Comparison of ENCODE assay signal across 8 cellular contexts in the genomic region with DNA sequence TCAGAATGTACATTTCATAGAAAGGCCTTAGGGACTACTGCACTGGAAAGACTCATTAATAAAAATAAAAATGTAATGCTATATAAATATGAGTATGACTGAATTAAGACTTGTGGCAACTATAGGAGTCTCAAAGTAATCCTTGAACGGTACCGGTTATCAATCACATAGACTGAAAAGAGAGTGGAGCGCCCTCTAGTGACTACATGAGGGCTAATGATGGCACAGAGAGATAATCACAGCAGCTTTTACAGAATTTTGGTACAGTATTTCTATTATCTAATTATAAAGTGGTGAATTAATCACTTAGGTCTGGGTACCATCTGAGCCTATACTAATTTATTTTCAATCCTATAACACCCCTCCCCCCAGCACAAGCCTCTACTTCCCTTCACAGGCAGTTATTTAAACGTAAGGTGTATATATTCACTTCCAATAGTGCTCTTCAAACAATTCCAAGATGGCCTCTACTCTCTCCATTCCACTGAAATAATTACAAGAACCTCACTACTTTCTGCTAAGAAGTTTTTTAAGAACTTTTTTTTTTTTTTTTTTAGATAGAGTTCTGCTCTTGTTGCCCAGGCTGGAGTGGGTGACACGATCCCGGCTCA. TPM values are rescaled to one million over a fixed set of nuclear protein-coding genes. Genes with fewer than 3 reads are reported as not detected.
DNase-seq lines count a peak whose midpoint lies in the region; ATAC-seq, FAIRE-seq and TF ChIP-seq lines count a peak whose summit lies in the region.

No MANE protein-coding gene starts in this region.

- in situ Hi-C loops in GM12878 (cut with MboI), result no loop called here

- SMC1A ChIA-PET in GM12878 (lab: Charles Lee; ENCODE audit: uncharacterized antibody, unreplicated experiment), result interaction anchor here (1.0 to 4.8 kb wide), 6 partner anchors 12 to 108 kb away, joined by 3 to 22 read pairs (median 4); no protein-coding TSS in a partner anchor

- TF ChIP-seq RAD21 in GM12878 (IDR thresholded peaks at IDR 0.05; ENCODE audit: insufficient read depth, low read depth, low read length), result peak; percentile 51

- TF ChIP-seq EP300 in GM12878 (IDR thresholded peaks at IDR 0.05; ENCODE audit: borderline replicate concordance in 1 of 2, control insufficient read depth in 1 of 2, low read depth in 2 of 2, low read length in 2 of 2), result no peak

- POLR2A ChIA-PET in GM12878 (lab: Charles Lee), result interaction anchor here (0.5 kb wide), 1 partner anchor 64 kb away, joined by 9 read pairs; no protein-coding TSS in a partner anchor

- peaks cover 23 to 43% of the 10 kb centered on the region in 2 donors for H3K4me1 Mint-ChIP-seq in immature natural killer cell

- H3K27me3 ChIP-seq in Karpas-422 (ENCODE audit: low read length) (no peaks in the 10 kb centered on the region), SU-DHL-6 (ENCODE audit: low read length) (no peaks in the 10 kb centered on the region), GM12878 (replicated peaks in 1 of 2; ENCODE audit: control insufficient read depth in 2 of 2, insufficient read depth in 2 of 2, low read length in 1 of 2) (no peaks in the 10 kb centered on the region)

- H3K9me3 ChIP-seq in Karpas-422 (ENCODE audit: low read length) (no peaks in the 10 kb centered on the region), SU-DHL-6 (ENCODE audit: insufficient read depth, low read length) (no peaks in the 10 kb centered on the region), GM12878 (replicated peaks; ENCODE audit: control insufficient read depth, insufficient read depth, low read length) (no peaks in the 10 kb centered on the region)

- no peak for TF ChIP-seq POLR2A in GM12878 (IDR thresholded peaks at IDR 0.05; ENCODE audit: low read depth, low read length)

- H4K20me1 ChIP-seq in Karpas-422 (ENCODE audit: insufficient read depth, low read depth, low read length) (no peaks in the 10 kb centered on the region), SU-DHL-6 (ENCODE audit: low read depth, low read length) (peaks cover 15% of the 10 kb centered on the region), GM12878 (ENCODE audit: control insufficient read depth, insufficient read depth) (peaks cover 5% of the 10 kb centered on the region; the same call in 1 of the 2 replicates)

- WGBS in GM12878 (ENCODE audit: insufficient coverage, insufficient replicate concordance, low lambda C conversion rate, missing lambda C conversion rate), result 53% methylated on average over 6 of the region's 6 CpGs

- H3K4me3 Mint-ChIP-seq in immature natural killer cell, result no peak overlapping the region

- FAIRE-seq in GM12878 (lab: Jason Lieb, UNC), result peak; percentile 82

- TF ChIP-seq CTCF in SU-DHL-6 (IDR thresholded peaks at IDR 0.05; ENCODE audit: insufficient read depth, low read length, poor library complexity, severe bottlenecking) (peak; percentile 91), GM12878 (IDR thresholded peaks at IDR 0.05 in 2 of 3, conservative IDR thresholded peaks at IDR 0.05 in 1 of 3; ENCODE audit: control insufficient read depth in 2 of 3, extremely low read depth in 1 of 3, insufficient read depth in 1 of 3, low read depth in 3 of 3, low read length in 3 of 3) (peak; percentile 60 to 72 (median 62))

- no TSS peak for BruUV-seq in GM12878 (replicated peaks; lab: Mats Ljungman, UMichigan)

- H3K4me2 ChIP-seq in Karpas-422 (ENCODE audit: low read depth, low read length, poor library complexity, severe bottlenecking), result no peak overlapping the region
- no peak overlapping the region for H3K4me2 ChIP-seq in SU-DHL-6 (ENCODE audit: low read depth, low read length, poor library complexity, severe bottlenecking)
- H3K4me2 ChIP-seq in GM12878 (ENCODE audit: control insufficient read depth, insufficient read depth), result no peak overlapping the region

- H3F3A ChIP-seq in SU-DHL-6 (ENCODE audit: insufficient read depth), result peaks cover 12% of the 10 kb centered on the region; the same call in 1 of the 2 replicates

- H3K4me1 ChIP-seq in Karpas-422 (ENCODE audit: low read length) (no peaks in the 10 kb centered on the region), GM12878 (ENCODE audit: control insufficient read depth, insufficient read depth, low read length) (peaks cover 3% of the 10 kb centered on the region; the same call in 1 of the 2 replicates)

- no peaks in the 10 kb centered on the region for H3K9me3 Mint-ChIP-seq in immature natural killer cell

- H3K27ac ChIP-seq in Karpas-422 (ENCODE audit: low read length) (no peak overlapping the region), SU-DHL-6 (ENCODE audit: low read depth, low read length) (no peak overlapping the region), GM12878 (ENCODE audit: control insufficient read depth, insufficient read depth) (no peak overlapping the region)

- H2AFZ ChIP-seq in Karpas-422 (ENCODE audit: low read length) (no peak overlapping the region), SU-DHL-6 (ENCODE audit: low read depth, low read length, severe bottlenecking) (no peak overlapping the region), GM12878 (ENCODE audit: control insufficient read depth, low read depth, low read length) (no peak overlapping the region)

- H3K9me2 ChIP-seq in Karpas-422 (replicated peaks; ENCODE audit: insufficient read depth, low read length) (no peaks in the 10 kb centered on the region), SU-DHL-6 (replicated peaks; ENCODE audit: insufficient read depth, low read length) (no peaks in the 10 kb centered on the region)

- H3K27me3 Mint-ChIP-seq in immature natural killer cell (ENCODE audit: low read depth in 3 of 3), result peaks cover 2 to 5% (median 3%) of the 10 kb centered on the region in 3 donors

- peaks cover 0 to 19% (median 3%) of the 10 kb centered on the region in 3 donors for H3K36me3 Mint-ChIP-seq in immature natural killer cell

- intact Hi-C loops in GM12878 (cut with micrococcal nuclease; ENCODE audit: unreplicated experiment), result loop anchor here (2.0 to 5.0 kb wide), 3 partner anchors 87 to 108 kb away; no protein-coding TSS in a partner anchor

- H3K36me3 ChIP-seq in Karpas-422 (ENCODE audit: insufficient read depth, low read length) (peaks cover 21% of the 10 kb centered on the region; the same call in 1 of the 2 replicates), SU-DHL-6 (ENCODE audit: low read length) (peaks cover 27% of the 10 kb centered on the region; the same call in 1 of the 2 replicates), GM12878 (ENCODE audit: control insufficient read depth in 2 of 2, insufficient read depth in 2 of 2, low read length in 1 of 2) (peaks cover 16 to 25% of the 10 kb centered on the region in 2 experiments)

- peak; percentile 96 for ATAC-seq in GM12878
- ATAC-seq in GM21786 (IDR thresholded peaks at IDR 0.05; ENCODE audit: unreplicated experiment), result no peak
- no peak for ATAC-seq in GM21619 (IDR thresholded peaks at IDR 0.05; ENCODE audit: unreplicated experiment)

- H3K4me3 ChIP-seq in Karpas-422 (ENCODE audit: low read length), result no peak overlapping the region
- H3K4me3 ChIP-seq in SU-DHL-6 (ENCODE audit: insufficient read depth, low read length, poor library complexity, severe bottlenecking), result no peak overlapping the region
- H3K4me3 ChIP-seq in GM12878, result no peak overlapping the region

- no peak overlapping the region for H3K27ac Mint-ChIP-seq in immature natural killer cell

- peaks cover 89% of the 10 kb centered on the region for H3K79me2 ChIP-seq in Karpas-422 (ENCODE audit: low read length)
- H3K79me2 ChIP-seq in SU-DHL-6 (ENCODE audit: insufficient read depth, low read length), result peaks cover 88% of the 10 kb centered on the region
- peaks cover 31% of the 10 kb centered on the region for H3K79me2 ChIP-seq in GM12878 (ENCODE audit: control insufficient read depth, insufficient read depth, low read length)

- CTCF ChIA-PET in GM12878 (lab: Yijun Ruan, JAX), result interaction anchor here (0.6 to 2.4 kb wide), 20 partner anchors 8 to 193 kb away, joined by 3 to 11 read pairs (median 4); no protein-coding TSS in a partner anchor

- DNase-seq in DMS53 treated with DMSO at 0.1 percent for 48 hours (lab: John Stamatoyannopoulos, UW; ENCODE audit: unreplicated experiment) (peak; percentile 16), Karpas-422 (peak; percentile 83), GM12878 (ENCODE audit: low read depth, low spot score) (no peak), immature natural killer cell (peak; percentile 27 to 47 (median 46))
- DNase-seq in stimulated activated CD4-positive, alpha-beta T cell treated with anti-CD3 and anti-CD28 coated beads, Interleukin-2, amount 100 ng/mL, for 4 hours (ENCODE audit: low read depth), result peak; percentile 37

- RAD21 ChIA-PET in GM12878 (lab: Charles Lee; ENCODE audit: unreplicated experiment), result interaction anchor here (1.1 to 4.9 kb wide), 3 partner anchors 88 to 105 kb away, joined by 3 to 22 read pairs (median 9); no protein-coding TSS in a partner anchor

- no peak overlapping the region for H3K9ac ChIP-seq in Karpas-422 (ENCODE audit: low read length)
- no peak overlapping the region for H3K9ac ChIP-seq in SU-DHL-6 (ENCODE audit: low read length)
- H3K9ac ChIP-seq in GM12878 (ENCODE audit: control insufficient read depth, insufficient read depth, low read length), result no peak overlapping the region

TF ChIP-seq in GM12878, 131 proteins besides CTCF, POLR2A, EP300 and RAD21 (continues in another document):
- TF ChIP-seq ZNF384 (IDR thresholded peaks at IDR 0.05; ENCODE audit: borderline replicate concordance, low read depth, low read length) (no peak), NRF1 (conservative IDR thresholded peaks at IDR 0.05; ENCODE audit: low read depth, low read length) (no peak), DPF2 (IDR thresholded peaks at IDR 0.05) (no peak), HDAC2 (IDR thresholded peaks at IDR 0.05) (no peak)

RNA-seq across cellular contexts. Expression of gene ANKFY1, which starts 40.7 kb away (rescaled TPM):
- total RNA-seq in Karpas-422 (2014; rRNA removed; shearing (Covaris generic); ENCODE audit: low replicate concordance), result 24.1 and 34.4 TPM in 2 replicates
- total RNA-seq in GM12878 (2013; cell fraction: nucleolus; rRNA removed), result 178 and 189 TPM in 2 replicates
- total RNA-seq in GM12878 (2014; rRNA removed) (13.6 and 18.1 TPM in 2 replicates), GM12878 (2014; rRNA removed; fragmentation: Illumina TruSeq; extraction: Trizol) (13.5 and 13.6 TPM in 2 replicates), GM12878 (2021) (26.4 and 27.7 TPM in 2 replicates)
- polyA plus RNA-seq in GM12878 (2011; ENCODE audit: low read depth), result 8.1 TPM
- polyA plus RNA-seq in GM12878 (2011; rRNA removed) (14.4 and 19.1 TPM in 2 replicates), GM12878 (2014; fragmentation: Illumina TruSeq; extraction: Trizol) (16.0 and 17.5 TPM in 2 replicates), GM12878 (2014; fragmentation: Nextera tagmentation; extraction: Ambion mirVana) (1 to 10 TPM; 3.0 to 5.0 TPM), GM12878 (2014; rRNA removed) (16.7 and 18.1 TPM in 2 replicates), GM12878 (2016; fragmentation: Nextera tagmentation; extraction: Ambion mirVana) (10 to 100 TPM; 15.4 to 16.1 TPM), immature natural killer cell (10 to 100 TPM in 1 of 3 donors, 1 to 10 TPM in 2; 7.8 to 19.3 (median 8.2) TPM)
- 20.2 and 21.1 TPM in 2 replicates for polyA plus RNA-seq in GM12878 (2011; cell fraction: cytosol; rRNA removed)
- polyA plus RNA-seq in GM12878 (2011; cell fraction: nucleus; rRNA removed), result 190 and 205 TPM in 2 replicates
- polyA plus RNA-seq in GM12878 (2012), result 11.5 and 12.9 TPM in 2 replicates
- 47.5 and 53.7 TPM in 2 replicates for polyA minus RNA-seq in GM12878 (2011; rRNA and poly(A)+ RNA removed)
- 14.8 and 16.2 TPM in 2 replicates for polyA minus RNA-seq in GM12878 (2011; cell fraction: cytosol; rRNA and poly(A)+ RNA removed)
- 62.9 and 87.4 TPM in 2 replicates for polyA minus RNA-seq in GM12878 (2011; cell fraction: nucleus; rRNA and poly(A)+ RNA removed)
